ENCODE assay signal across 9 cellular contexts in the genomic region with DNA sequence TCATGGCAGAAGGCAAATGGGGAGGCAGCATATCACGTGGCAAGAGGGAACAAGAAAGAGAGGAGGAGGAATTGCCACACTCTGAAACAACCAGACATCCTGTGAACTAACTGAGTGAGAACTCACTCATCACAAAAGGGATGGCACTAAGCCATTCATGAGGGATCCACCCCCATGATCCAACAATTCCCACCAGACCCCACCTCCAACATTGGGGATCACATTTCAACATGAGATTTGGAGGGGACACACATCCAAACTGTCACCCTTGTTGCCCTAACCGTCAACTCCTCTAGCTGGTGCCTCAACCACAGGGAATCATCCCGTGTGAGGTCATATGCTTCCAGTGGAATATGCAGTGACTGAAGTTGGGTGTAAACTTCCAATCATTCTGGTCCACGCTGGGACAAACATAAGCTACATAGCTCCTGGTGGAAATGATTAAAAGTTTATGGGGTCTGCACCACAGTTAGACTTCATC.
"Had no signal": no experiment of that assay in that cellular context is flagged by ENCODE, and none has a peak within 500 bp of the region (broad histone marks: within the 10 kb centered on the region; RNA-seq: fewer than 3 reads in every experiment).

No MANE protein-coding gene starts in this region.

- FAIRE-seq: H54, HepG2 had no signal

- H3K9ac ChIP-seq: GM23248 had no signal

- ATAC-seq: HCT116, HepG2 had no signal

- H3K36me3 Mint-ChIP-seq: IgD-negative memory B cell had no signal

- H3K27ac Mint-ChIP-seq: HFFc6 had no signal

- H2AFZ ChIP-seq: GM23248 had no signal

- H3K4me3 ChIP-seq: GM23248, HAP-1 had no signal

- H3K27me3 Mint-ChIP-seq: IgD-negative memory B cell had no signal

- H3K4me3 Mint-ChIP-seq: HFFc6 had no signal

- DNase-seq: GM23248, HFFc6, KBM-7 had no signal

- H3K27ac ChIP-seq: GM23248, HL-60 had no signal

- H3K36me3 ChIP-seq: HAP-1 had no signal

- H3K4me1 Mint-ChIP-seq: IgD-negative memory B cell had no signal

- H3K9me3 ChIP-seq: HAP-1 had no signal
